ENCODE assay signal across 1 cellular context in the genomic region with DNA sequence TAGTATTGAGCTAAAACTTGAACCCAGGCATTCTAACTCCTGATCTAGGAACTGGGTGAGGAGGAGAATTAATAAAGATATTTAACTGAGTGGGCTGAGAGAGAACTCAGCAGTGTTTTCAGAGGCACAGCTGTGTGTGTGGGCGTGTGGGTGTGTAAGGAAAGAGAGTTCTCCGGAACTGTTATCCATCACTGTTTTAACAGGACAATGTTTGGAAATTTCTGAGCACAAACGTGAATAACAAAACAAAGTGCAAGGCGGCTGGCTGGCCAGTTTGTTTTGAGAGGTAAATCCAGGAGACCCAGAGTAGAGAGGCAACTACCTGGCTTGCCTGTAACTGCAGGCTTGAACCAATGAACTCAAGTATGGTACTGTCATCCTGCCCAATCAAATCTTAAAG.
TF ChIP-seq lines count a peak whose summit lies in the region.

No MANE protein-coding gene starts in this region.

TF ChIP-seq in K562, 482 proteins besides CTCF, POLR2A, EP300 and RAD21:
- peak; percentile 84 for TF ChIP-seq EGR1 (conservative IDR thresholded peaks at IDR 0.05)
- TF ChIP-seq, protein P1, sequence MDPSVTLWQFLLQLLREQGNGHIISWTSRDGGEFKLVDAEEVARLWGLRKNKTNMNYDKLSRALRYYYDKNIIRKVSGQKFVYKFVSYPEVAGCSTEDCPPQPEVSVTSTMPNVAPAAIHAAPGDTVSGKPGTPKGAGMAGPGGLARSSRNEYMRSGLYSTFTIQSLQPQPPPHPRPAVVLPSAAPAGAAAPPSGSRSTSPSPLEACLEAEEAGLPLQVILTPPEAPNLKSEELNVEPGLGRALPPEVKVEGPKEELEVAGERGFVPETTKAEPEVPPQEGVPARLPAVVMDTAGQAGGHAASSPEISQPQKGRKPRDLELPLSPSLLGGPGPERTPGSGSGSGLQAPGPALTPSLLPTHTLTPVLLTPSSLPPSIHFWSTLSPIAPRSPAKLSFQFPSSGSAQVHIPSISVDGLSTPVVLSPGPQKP (CRISPR knock-in tag; IDR thresholded peaks at IDR 0.05): no peak
